In genomic region chr1:26786437-26787380, GRCh38 we compare ENCODE assay signal across 8 cellular contexts. TPM values are rescaled to one million over a fixed set of nuclear protein-coding genes. Genes with fewer than 3 reads are reported as not detected.
DNase-seq lines count a peak whose midpoint lies in the region; ATAC-seq, FAIRE-seq and TF ChIP-seq lines count a peak whose summit lies in the region.

No MANE protein-coding gene starts in this region.

- H3K4me3 ChIP-seq in AG04450 (ENCODE audit: low read depth, low read length) = peak overlapping the region; percentile 82

- CTCF ChIA-PET in AG04450 (lab: Charles Lee) = interaction anchor here (0.8 to 8.4 kb wide), 3 partner anchors 21 to 287 kb away, joined by 3 to 424 read pairs (median 4); no protein-coding TSS in a partner anchor

- ATAC-seq in naive thymus-derived CD8-positive, alpha-beta T cell = peak in 1 of 2 donors; percentile 6
- ATAC-seq in HG03196 (IDR thresholded peaks at IDR 0.05; ENCODE audit: unreplicated experiment) = no peak

- no peaks in the 10 kb centered on the region for H3K27me3 ChIP-seq in AG04450 (ENCODE audit: control insufficient read depth, insufficient read depth, low read length)

- no peak for TF ChIP-seq CTCF in AG04450 (IDR thresholded peaks at IDR 0.05; ENCODE audit: low read depth, low read length)

- POLR2A ChIA-PET in AG04450 (lab: Yijun Ruan, JAX) = interaction anchor here (0.7 to 2.1 kb wide), 3 partner anchors 16 to 187 kb away, joined by 3 to 17 read pairs (median 5); no protein-coding TSS in a partner anchor
- POLR2A ChIA-PET in naive thymus-derived CD8-positive, alpha-beta T cell (lab: Charles Lee) = interaction anchor here (0.5 to 16.1 kb wide), 30 partner anchors 8 to 314 kb away, joined by 3 to 432 read pairs (median 8); partner anchors contain the start of genes ARID1A, GPATCH3 and HMGN2

- TF ChIP-seq POLR2A in GM12892 (IDR thresholded peaks at IDR 0.05; ENCODE audit: low read depth, low read length) = peak; percentile 44; the same call in 1 of the 2 replicates

- H3K9me3 ChIP-seq in AG04450 (ENCODE audit: control insufficient read depth, insufficient read depth, low read length) = no peaks in the 10 kb centered on the region

- H3K27ac ChIP-seq in AG04450 (ENCODE audit: low read depth, low read length) = peak overlapping the region; percentile 99

- H3K4me3 Mint-ChIP-seq in activated T-cell treated with anti-CD3 and anti-CD28 coated beads, Interleukin-2, amount 50 U/mL, for 24 hours = peak overlapping the region; percentile 82
- peak overlapping the region; percentile 83 to 100 (median 96) for H3K4me3 Mint-ChIP-seq in naive thymus-derived CD8-positive, alpha-beta T cell

- no peaks in the 10 kb centered on the region for H3K9me3 Mint-ChIP-seq in activated T-cell treated with anti-CD3 and anti-CD28 coated beads, Interleukin-2, amount 50 U/mL, for 24 hours
- no peaks in the 10 kb centered on the region for H3K9me3 Mint-ChIP-seq in naive thymus-derived CD8-positive, alpha-beta T cell

- H3K27ac Mint-ChIP-seq in activated T-cell treated with anti-CD3 and anti-CD28 coated beads, Interleukin-2, amount 50 U/mL, for 24 hours = peak overlapping the region; percentile 96
- H3K27ac Mint-ChIP-seq in naive thymus-derived CD8-positive, alpha-beta T cell = peak overlapping the region; percentile 99 to 100 (median 100)

- H3K27me3 Mint-ChIP-seq in activated T-cell treated with anti-CD3 and anti-CD28 coated beads, Interleukin-2, amount 50 U/mL, for 24 hours = no peaks in the 10 kb centered on the region
- H3K27me3 Mint-ChIP-seq in naive thymus-derived CD8-positive, alpha-beta T cell = no peaks in the 10 kb centered on the region

- peaks cover 82% of the 10 kb centered on the region for H3K4me1 Mint-ChIP-seq in activated T-cell treated with anti-CD3 and anti-CD28 coated beads, Interleukin-2, amount 50 U/mL, for 24 hours (ENCODE audit: low read depth)
- peaks cover 46 to 86% (median 74%) of the 10 kb centered on the region in 4 donors for H3K4me1 Mint-ChIP-seq in naive thymus-derived CD8-positive, alpha-beta T cell

- no peak for DNase-seq in AG04450 (ENCODE audit: low read depth, low spot score)
- peak; percentile 40 for DNase-seq in GM12892 (ENCODE audit: insufficient read length)
- peak; percentile 74 for DNase-seq in NCI-H2227 treated with DMSO at 0.1 percent for 48 hours (lab: John Stamatoyannopoulos, UW)
- peak; percentile 60 for DNase-seq in activated T-cell treated with anti-CD3 and anti-CD28 coated beads, Interleukin-2, amount 50 U/mL, for 24 hours
- peak; percentile 83 for DNase-seq in fibroblast of peridontal ligament (ENCODE audit: extremely low read depth)
- DNase-seq in naive thymus-derived CD8-positive, alpha-beta T cell = peak in 5 of 10 donors; percentile 28 to 69 (median 31)
- DNase-seq in NCI-H1694 (lab: John Stamatoyannopoulos, UW) = no peak

- FAIRE-seq in GM12892 (lab: Jason Lieb, UNC) = peak; percentile 66

- peaks cover 52% of the 10 kb centered on the region for H3K36me3 Mint-ChIP-seq in activated T-cell treated with anti-CD3 and anti-CD28 coated beads, Interleukin-2, amount 50 U/mL, for 24 hours (ENCODE audit: low read depth)
- H3K36me3 Mint-ChIP-seq in naive thymus-derived CD8-positive, alpha-beta T cell = peaks cover 0 to 23% (median 0%) of the 10 kb centered on the region in 3 donors

RNA-seq across cellular contexts. Expression of gene PIGV, which starts 1.0 kb away (rescaled TPM):
- polyA plus RNA-seq in AG04450 (2011; rRNA removed) = 16.1 and 17.8 TPM in 2 replicates
- 22.2 and 26.5 TPM in 2 replicates for polyA minus RNA-seq in AG04450 (2011; rRNA and poly(A)+ RNA removed)
- 12.9 TPM for polyA plus RNA-seq in GM12892 (2012; ENCODE audit: missing spikeins)
- 10 to 100 TPM; 25.2 to 27.2 TPM for total RNA-seq in naive thymus-derived CD8-positive, alpha-beta T cell
- 10 to 100 TPM in 1 of 3 donors, 1 to 10 TPM in 2; 8.2 to 14.4 (median 9.6) TPM for polyA plus RNA-seq in naive thymus-derived CD8-positive, alpha-beta T cell

RNA-seq across cellular contexts. Expression of gene ZDHHC18, which starts 39.8 kb away (rescaled TPM):
- polyA plus RNA-seq in AG04450 (2011; rRNA removed) = 20.4 and 29.2 TPM in 2 replicates
- 30.1 and 51.3 TPM in 2 replicates for polyA minus RNA-seq in AG04450 (2011; rRNA and poly(A)+ RNA removed)
- 22.0 TPM for polyA plus RNA-seq in GM12892 (2012; ENCODE audit: missing spikeins)
- 10 to 100 TPM; 29.9 to 37.4 TPM for total RNA-seq in naive thymus-derived CD8-positive, alpha-beta T cell
- polyA plus RNA-seq in naive thymus-derived CD8-positive, alpha-beta T cell = 10 to 100 TPM in 2 of 3 donors, 1 to 10 TPM in 1; 4.6 to 17.2 (median 12.8) TPM

Comparison
In these comparisons a context has a peak if more than half of its experiments do, and no peak if none do; other contexts are left out.
1. DNase-seq: peak in GM12892 (single experiment), NCI-H2227 treated with DMSO at 0.1 percent for 48 hours (single experiment), activated T-cell treated with anti-CD3 and anti-CD28 coated beads, Interleukin-2, amount 50 U/mL, for 24 hours (single experiment) and fibroblast of peridontal ligament (single experiment); none in AG04450 (single experiment) and NCI-H1694 (single experiment).